ENCODE assay signal across 1 cellular context in the genomic region with DNA sequence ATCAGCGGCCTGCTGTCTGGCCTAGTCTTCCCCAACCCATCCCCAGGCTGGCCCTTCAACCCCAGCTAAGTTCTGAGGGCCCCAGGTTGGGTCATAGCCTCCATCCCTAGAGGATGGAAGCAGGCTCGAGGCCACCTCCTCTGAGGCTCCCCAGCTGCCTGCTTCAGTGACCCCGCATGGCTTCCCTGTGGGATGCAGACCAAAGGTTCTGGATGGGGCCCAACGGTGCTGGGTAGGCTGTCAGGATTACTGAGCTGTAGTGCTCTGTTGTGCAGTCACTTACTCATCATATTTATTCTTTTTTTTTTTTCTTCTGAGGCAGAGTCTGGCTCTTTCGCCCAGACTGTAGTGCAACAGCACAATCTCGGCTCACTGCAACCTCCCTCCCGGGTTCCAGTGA.
TF ChIP-seq lines count a peak whose summit lies in the region.

No MANE protein-coding gene starts in this region.

TF ChIP-seq in WTC11, 78 proteins besides CTCF, POLR2A, EP300 and RAD21 (continued from another document):
- TF ChIP-seq, protein P1, sequence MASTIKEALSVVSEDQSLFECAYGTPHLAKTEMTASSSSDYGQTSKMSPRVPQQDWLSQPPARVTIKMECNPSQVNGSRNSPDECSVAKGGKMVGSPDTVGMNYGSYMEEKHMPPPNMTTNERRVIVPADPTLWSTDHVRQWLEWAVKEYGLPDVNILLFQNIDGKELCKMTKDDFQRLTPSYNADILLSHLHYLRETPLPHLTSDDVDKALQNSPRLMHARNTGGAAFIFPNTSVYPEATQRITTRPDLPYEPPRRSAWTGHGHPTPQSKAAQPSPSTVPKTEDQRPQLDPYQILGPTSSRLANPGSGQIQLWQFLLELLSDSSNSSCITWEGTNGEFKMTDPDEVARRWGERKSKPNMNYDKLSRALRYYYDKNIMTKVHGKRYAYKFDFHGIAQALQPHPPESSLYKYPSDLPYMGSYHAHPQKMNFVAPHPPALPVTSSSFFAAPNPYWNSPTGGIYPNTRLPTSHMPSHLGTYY (CRISPR knock-in tag; IDR thresholded peaks at IDR 0.05): no peak
- TF ChIP-seq ZNF232 (CRISPR knock-in tag; IDR thresholded peaks at IDR 0.05): no peak
- TF ChIP-seq PRRX2 (CRISPR knock-in tag; IDR thresholded peaks at IDR 0.05): no peak
- no peak for TF ChIP-seq SMAD3 (CRISPR knock-in tag; IDR thresholded peaks at IDR 0.05; ENCODE audit: borderline replicate concordance)
- TF ChIP-seq SMAD4 (CRISPR knock-in tag; IDR thresholded peaks at IDR 0.05): no peak
- no peak for TF ChIP-seq ELF4 (CRISPR knock-in tag; IDR thresholded peaks at IDR 0.05; ENCODE audit: low read depth)
- TF ChIP-seq MYBL2 (CRISPR knock-in tag; IDR thresholded peaks at IDR 0.05): no peak
- no peak for TF ChIP-seq JAZF1 (CRISPR knock-in tag; IDR thresholded peaks at IDR 0.05)
- no peak for TF ChIP-seq SP1 (CRISPR knock-in tag; conservative IDR thresholded peaks at IDR 0.05)
